8 cellular contexts compared by ENCODE assay signal in the genomic region with DNA sequence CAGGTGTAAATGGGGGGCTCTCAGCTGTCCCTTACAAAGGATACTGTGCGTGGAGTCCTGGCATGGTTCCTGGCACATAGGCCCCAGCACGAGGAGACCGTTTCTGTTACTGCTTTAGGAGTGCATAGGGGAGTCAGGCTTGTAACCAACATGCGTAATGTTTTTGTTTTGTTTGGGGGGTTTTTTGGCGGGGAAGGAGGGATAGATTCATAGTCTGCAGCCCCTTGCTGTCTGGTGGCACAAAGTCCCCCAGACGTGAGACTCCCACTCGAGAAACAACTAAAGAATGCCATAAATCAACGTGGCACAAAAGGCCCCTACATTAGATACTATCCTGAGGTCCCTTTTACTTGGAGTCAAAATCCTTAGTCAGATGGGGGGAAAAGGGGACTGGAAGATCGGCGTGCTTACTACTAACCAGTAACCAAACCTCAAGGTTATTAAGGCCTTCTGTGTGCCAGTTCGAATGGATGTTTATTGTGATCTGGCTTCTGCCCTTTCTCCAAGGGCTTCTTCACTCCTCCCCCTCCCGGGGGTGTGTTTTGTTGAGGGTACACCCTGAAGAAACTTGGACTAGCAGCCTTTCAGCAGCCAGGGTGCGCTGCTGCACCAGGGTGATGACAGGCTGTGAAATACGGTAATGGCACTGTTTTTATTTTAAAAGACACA. TPM values are rescaled to one million over a fixed set of nuclear protein-coding genes. Genes with fewer than 3 reads are reported as not detected.
DNase-seq lines count a peak whose midpoint lies in the region; ATAC-seq and TF ChIP-seq lines count a peak whose summit lies in the region.

No MANE protein-coding gene starts in this region.

- H3K4me3 ChIP-seq in AG04450 (ENCODE audit: low read depth, low read length), result peak overlapping the region; percentile 96
- H3K4me3 ChIP-seq in duodenal mucosa (ENCODE audit: low read depth in 1 of 2, low read length in 2 of 2), result peak overlapping the region; percentile 88 to 90
- peak overlapping the region; percentile 100 for H3K4me3 ChIP-seq in lower lobe of right lung

- CTCF ChIA-PET in AG04450 (lab: Charles Lee), result interaction anchor here (0.6 to 15.8 kb wide), 25 partner anchors 13 to 530 kb away, joined by 3 to 508 read pairs (median 5); a partner anchor contains a TSS

- H3K9ac ChIP-seq in duodenal mucosa (ENCODE audit: low read depth in 1 of 2, low read length in 2 of 2), result peak overlapping the region; percentile 76 to 91

- intact Hi-C loops in lower lobe of right lung (cut with DNase I), result no loop called here

- DNase-seq in AG04450 (ENCODE audit: low read depth, low spot score) (peak; percentile 67), NCI-H774 (lab: John Stamatoyannopoulos, UW) (peak; percentile 60), lower lobe of right lung (peak; percentile 86)
- peak; percentile 84 to 89 for DNase-seq in activated CD4-positive, alpha-beta T cell treated with anti-CD3 and anti-CD28 coated beads, Interleukin-2, amount 50 U/mL, for 48 hours
- peak; percentile 58 to 70 (median 68) for DNase-seq in stimulated activated CD4-positive, alpha-beta T cell treated with anti-CD3 and anti-CD28 coated beads, TNF-alpha, amount 100 ng/mL, for 1 hour (ENCODE audit: low read depth in 3 of 3, low spot score in 1 of 3)

- ATAC-seq in GM18907 (IDR thresholded peaks at IDR 0.05; ENCODE audit: unreplicated experiment) (peak; percentile 35), HG03565 (IDR thresholded peaks at IDR 0.05; ENCODE audit: unreplicated experiment) (peak; percentile 24), lower lobe of right lung (peak; percentile 62 to 70)

- POLR2A ChIA-PET in AG04450 (lab: Yijun Ruan, JAX), result interaction anchor here (0.7 to 1.6 kb wide), 2 partner anchors 57 to 65 kb away, joined by 5 read pairs; no protein-coding TSS in a partner anchor

- TF ChIP-seq CTCF in AG04450 (IDR thresholded peaks at IDR 0.05; ENCODE audit: low read depth, low read length), result peak; percentile 97
- TF ChIP-seq CTCF in lower lobe of right lung (IDR thresholded peaks at IDR 0.05), result peak; percentile 84

- peaks cover 27 to 42% of the 10 kb centered on the region in 2 donors for H3K36me3 ChIP-seq in duodenal mucosa (ENCODE audit: control insufficient read depth in 1 of 2, insufficient read depth in 2 of 2, low read length in 2 of 2)
- peaks cover 46% of the 10 kb centered on the region for H3K36me3 ChIP-seq in lower lobe of right lung

- H3K27me3 ChIP-seq in AG04450 (ENCODE audit: control insufficient read depth, insufficient read depth, low read length) (no peaks in the 10 kb centered on the region), duodenal mucosa (ENCODE audit: control insufficient read depth in 1 of 2, insufficient read depth in 2 of 2, low read length in 2 of 2) (no peaks in the 10 kb centered on the region), lower lobe of right lung (ENCODE audit: low read depth) (no peaks in the 10 kb centered on the region)

- H3K27ac ChIP-seq in AG04450 (ENCODE audit: low read depth, low read length) (peak overlapping the region; percentile 81), duodenal mucosa (ENCODE audit: low read depth, low read length) (peak overlapping the region; percentile 83), lower lobe of right lung (peak overlapping the region; percentile 93)

- H3K9me3 ChIP-seq in AG04450 (ENCODE audit: control insufficient read depth, insufficient read depth, low read length), result no peaks in the 10 kb centered on the region; the same call in 1 of the 2 replicates
- no peaks in the 10 kb centered on the region for H3K9me3 ChIP-seq in duodenal mucosa (ENCODE audit: control insufficient read depth in 1 of 2, low read length in 2 of 2)
- no peaks in the 10 kb centered on the region for H3K9me3 ChIP-seq in lower lobe of right lung

- peaks cover 37 to 58% of the 10 kb centered on the region in 2 donors for H3K4me1 ChIP-seq in duodenal mucosa (ENCODE audit: control insufficient read depth in 1 of 2, insufficient read depth in 2 of 2, low read length in 2 of 2)
- peaks cover 73% of the 10 kb centered on the region for H3K4me1 ChIP-seq in lower lobe of right lung

RNA-seq across cellular contexts. Expression of a gene that starts 0.9 kb away (rescaled TPM):
- polyA plus RNA-seq in AG04450 (2011; rRNA removed), result 164 and 184 TPM in 2 replicates
- polyA minus RNA-seq in AG04450 (2011; rRNA and poly(A)+ RNA removed), result 61.7 and 84.1 TPM in 2 replicates
- 133 TPM for total RNA-seq in lower lobe of right lung

RNA-seq across cellular contexts. Expression of a gene that starts 2.3 kb away (rescaled TPM):
- polyA plus RNA-seq in AG04450 (2011; rRNA removed), result 23.9 and 28.5 TPM in 2 replicates
- polyA minus RNA-seq in AG04450 (2011; rRNA and poly(A)+ RNA removed), result 38.6 and 43.4 TPM in 2 replicates
- 42.8 TPM for total RNA-seq in lower lobe of right lung

RNA-seq across cellular contexts. Expression of a gene that starts 34.6 kb away (rescaled TPM):
- polyA plus RNA-seq in AG04450 (2011; rRNA removed), result 60.3 and 67.0 TPM in 2 replicates
- polyA minus RNA-seq in AG04450 (2011; rRNA and poly(A)+ RNA removed), result 50.7 and 57.9 TPM in 2 replicates
- 13.4 TPM for total RNA-seq in lower lobe of right lung

RNA-seq across cellular contexts. Expression of a gene that starts 48.2 kb away (rescaled TPM):
- 1.4 and 2.9 TPM in 2 replicates for polyA plus RNA-seq in AG04450 (2011; rRNA removed)
- polyA minus RNA-seq in AG04450 (2011; rRNA and poly(A)+ RNA removed), result 5.9 and 6.3 TPM in 2 replicates
- total RNA-seq in lower lobe of right lung, result 8.3 TPM

Comparison
In these comparisons a context has a peak if more than half of its experiments do, and no peak if none do; other contexts are left out.
1. Peak in every context shown above with its lines: DNase-seq, ATAC-seq, H3K4me3 ChIP-seq and H3K27ac ChIP-seq.